1 cellular context compared by ENCODE assay signal in the genomic region with DNA sequence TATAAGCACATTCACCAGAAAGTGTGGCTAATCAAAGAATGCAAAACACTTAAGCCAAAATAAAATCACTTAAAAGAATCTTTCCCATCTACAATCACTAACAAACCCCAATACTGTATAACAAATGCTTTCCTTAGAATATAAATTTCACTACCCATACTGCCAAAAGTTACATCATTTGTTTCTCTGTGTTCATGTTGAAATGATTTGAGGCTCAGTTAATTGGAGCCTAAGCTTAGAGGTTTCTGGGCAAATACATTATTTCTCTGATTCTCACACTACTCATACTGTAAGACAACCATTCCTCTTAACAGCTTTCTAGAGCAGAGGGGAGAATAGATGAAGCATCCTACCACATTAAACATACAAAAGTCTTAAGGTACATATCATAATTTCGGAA.
TF ChIP-seq lines count a peak whose summit lies in the region.

No MANE protein-coding gene starts in this region.

TF ChIP-seq in K562, 482 proteins besides CTCF, POLR2A, EP300 and RAD21:
- TF ChIP-seq, protein P1, sequence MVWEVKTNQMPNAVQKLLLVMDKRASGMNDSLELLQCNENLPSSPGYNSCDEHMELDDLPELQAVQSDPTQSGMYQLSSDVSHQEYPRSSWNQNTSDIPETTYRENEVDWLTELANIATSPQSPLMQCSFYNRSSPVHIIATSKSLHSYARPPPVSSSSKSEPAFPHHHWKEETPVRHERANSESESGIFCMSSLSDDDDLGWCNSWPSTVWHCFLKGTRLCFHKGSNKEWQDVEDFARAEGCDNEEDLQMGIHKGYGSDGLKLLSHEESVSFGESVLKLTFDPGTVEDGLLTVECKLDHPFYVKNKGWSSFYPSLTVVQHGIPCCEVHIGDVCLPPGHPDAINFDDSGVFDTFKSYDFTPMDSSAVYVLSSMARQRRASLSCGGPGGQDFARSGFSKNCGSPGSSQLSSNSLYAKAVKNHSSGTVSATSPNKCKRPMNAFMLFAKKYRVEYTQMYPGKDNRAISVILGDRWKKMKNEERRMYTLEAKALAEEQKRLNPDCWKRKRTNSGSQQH (CRISPR knock-in tag; IDR thresholded peaks at IDR 0.05): no peak
- TF ChIP-seq ARID1B (IDR thresholded peaks at IDR 0.05): no peak
- TF ChIP-seq TSHZ1 (CRISPR knock-in tag; IDR thresholded peaks at IDR 0.05): no peak
- no peak for TF ChIP-seq YBX1 (IDR thresholded peaks at IDR 0.05)
- no peak for TF ChIP-seq TCF7 (IDR thresholded peaks at IDR 0.05; ENCODE audit: borderline replicate concordance)
- TF ChIP-seq PRMT5 (CRISPR knock-in tag; IDR thresholded peaks at IDR 0.05): no peak
- TF ChIP-seq ZNF3 (CRISPR knock-in tag; IDR thresholded peaks at IDR 0.05): no peak
- TF ChIP-seq, protein P2, sequence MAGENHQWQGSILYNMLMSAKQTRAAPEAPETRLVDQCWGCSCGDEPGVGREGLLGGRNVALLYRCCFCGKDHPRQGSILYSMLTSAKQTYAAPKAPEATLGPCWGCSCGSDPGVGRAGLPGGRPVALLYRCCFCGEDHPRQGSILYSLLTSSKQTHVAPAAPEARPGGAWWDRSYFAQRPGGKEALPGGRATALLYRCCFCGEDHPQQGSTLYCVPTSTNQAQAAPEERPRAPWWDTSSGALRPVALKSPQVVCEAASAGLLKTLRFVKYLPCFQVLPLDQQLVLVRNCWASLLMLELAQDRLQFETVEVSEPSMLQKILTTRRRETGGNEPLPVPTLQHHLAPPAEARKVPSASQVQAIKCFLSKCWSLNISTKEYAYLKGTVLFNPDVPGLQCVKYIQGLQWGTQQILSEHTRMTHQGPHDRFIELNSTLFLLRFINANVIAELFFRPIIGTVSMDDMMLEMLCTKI (IDR thresholded peaks at IDR 0.05; ENCODE audit: partially characterized antibody): no peak
- no peak for TF ChIP-seq MGA (IDR thresholded peaks at IDR 0.05)
- no peak for TF ChIP-seq ZBTB8A (IDR thresholded peaks at IDR 0.05; ENCODE audit: partially characterized antibody)
- TF ChIP-seq WHSC1 (IDR thresholded peaks at IDR 0.05; ENCODE audit: low read length): no peak
- TF ChIP-seq KDM5B (IDR thresholded peaks at IDR 0.05; ENCODE audit: insufficient replicate concordance, low read depth, low read length): no peak
- no peak for TF ChIP-seq TCFL5 (CRISPR knock-in tag; conservative IDR thresholded peaks at IDR 0.05)
- no peak for TF ChIP-seq ZNF165 (CRISPR knock-in tag; IDR thresholded peaks at IDR 0.05; ENCODE audit: borderline replicate concordance)
- no peak for TF ChIP-seq KLF16 (IDR thresholded peaks at IDR 0.05)
- TF ChIP-seq FOXK1 (CRISPR knock-in tag; IDR thresholded peaks at IDR 0.05; ENCODE audit: borderline replicate concordance): no peak
TF ChIP-seq in K562: peak in this region for 0.
